Comparison of ENCODE assay signal across 29 cellular contexts in the genomic region with DNA sequence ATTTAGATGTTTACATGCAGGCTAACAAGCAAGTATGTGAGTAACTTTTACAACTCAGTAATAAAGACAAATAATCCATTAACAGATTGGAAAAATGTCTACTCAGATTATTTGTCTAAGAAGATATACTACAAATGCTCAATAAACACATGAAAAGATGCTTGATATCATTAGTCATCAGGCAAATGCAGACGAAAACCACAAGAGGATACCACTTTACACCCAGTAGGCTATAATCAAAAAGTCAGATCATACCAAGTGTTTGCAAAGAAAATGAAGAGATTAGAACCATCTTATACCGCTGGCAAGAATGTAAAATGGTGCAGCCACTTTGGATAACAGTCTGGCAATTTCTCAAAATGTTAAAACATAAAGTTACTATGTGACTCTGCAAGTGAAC.
DNase-seq lines count a peak whose midpoint lies in the region; FAIRE-seq and TF ChIP-seq lines count a peak whose summit lies in the region.
"Had no signal": no experiment of that assay in that cellular context is flagged by ENCODE, and none has a peak within 500 bp of the region (broad histone marks: within the 10 kb centered on the region; RNA-seq: fewer than 3 reads in every experiment).

No MANE protein-coding gene starts in this region.

- in situ Hi-C loops in GM13976 (cut with MboI; ENCODE audit: low sequenced_read_pairs, unreplicated experiment), result no loop called here

- H3K9me3 Mint-ChIP-seq in astrocyte (ENCODE audit: unreplicated experiment), result no peaks in the 10 kb centered on the region
- H3K9me3 Mint-ChIP-seq in activated CD4-positive, alpha-beta memory T cell treated with anti-CD3 and anti-CD28 coated beads for 36 hours, result no peaks in the 10 kb centered on the region
- H3K9me3 Mint-ChIP-seq: activated CD8-positive, alpha-beta T cell treated with anti-CD3 and anti-CD28 coated beads for 36 hours; activated T-cell treated with anti-CD3 and anti-CD28 coated beads, Interleukin-2, amount 50 U/mL, for 24 hours; H9; IgD-negative memory B cell; stimulated activated memory B cell treated with anti-CD40 and anti-IgM and Interleukin-4, amounts not matched to agents 10 μg/mL and 1 μg/mL and 100 μg/mL, for 72 hours had no signal

- no peak overlapping the region for H3K27ac ChIP-seq in astrocyte (ENCODE audit: low read depth, low read length)
- H3K27ac ChIP-seq: BLaER1, cardiac muscle cell, heart left ventricle, testis had no signal

- H3K27me3 ChIP-seq in astrocyte (ENCODE audit: insufficient read depth, low read length), result no peaks in the 10 kb centered on the region
- H3K27me3 ChIP-seq: BLaER1, cardiac muscle cell, MG63, testis had no signal

- TF ChIP-seq CTCF in astrocyte (IDR thresholded peaks at IDR 0.05; ENCODE audit: insufficient read depth, low read depth, low read length) (no peak), fibroblast of villous mesenchyme (IDR thresholded peaks at IDR 0.05; ENCODE audit: insufficient read depth, low read depth, low read length) (no peak), GM13976 (IDR thresholded peaks at IDR 0.05; ENCODE audit: borderline replicate concordance, control extremely low read depth, extremely low read depth, insufficient read depth, missing control alignments) (no peak)

- H2AFZ ChIP-seq in astrocyte (ENCODE audit: low read depth, low read length), result no peak overlapping the region

- no peak overlapping the region for H3K27ac Mint-ChIP-seq in astrocyte (ENCODE audit: unreplicated experiment)
- H3K27ac Mint-ChIP-seq in activated CD4-positive, alpha-beta memory T cell treated with anti-CD3 and anti-CD28 coated beads for 36 hours, result no peak overlapping the region
- H3K27ac Mint-ChIP-seq: activated CD8-positive, alpha-beta T cell treated with anti-CD3 and anti-CD28 coated beads for 36 hours; activated T-cell treated with anti-CD3 and anti-CD28 coated beads, Interleukin-2, amount 50 U/mL, for 24 hours; IgD-negative memory B cell; stimulated activated memory B cell treated with anti-CD40 and anti-IgM and Interleukin-4, amounts not matched to agents 10 μg/mL and 1 μg/mL and 100 μg/mL, for 72 hours had no signal

- no peak overlapping the region for H3K9ac ChIP-seq in astrocyte (ENCODE audit: low read length)
- H3K9ac ChIP-seq: BLaER1 had no signal

- peaks cover 11% of the 10 kb centered on the region for H3K36me3 ChIP-seq in astrocyte (ENCODE audit: insufficient read depth, low read length)
- H3K36me3 ChIP-seq: BLaER1, cardiac muscle cell, heart left ventricle had no signal

- H4K20me1 ChIP-seq in astrocyte (ENCODE audit: insufficient read depth, low read length), result peaks cover 49% of the 10 kb centered on the region
- H4K20me1 ChIP-seq: BLaER1 had no signal

- peaks cover 78% of the 10 kb centered on the region for H3K79me2 ChIP-seq in astrocyte (ENCODE audit: insufficient read depth, low read length)

- intact Hi-C loops in activated CD4-positive, alpha-beta memory T cell treated with anti-CD3 and anti-CD28 coated beads for 36 hours (cut with micrococcal nuclease), result no loop called here

- CTCF ChIA-PET in activated CD4-positive, alpha-beta memory T cell treated with anti-CD3 and anti-CD28 coated beads for 36 hours (lab: Charles Lee), result no interaction called here

- no peaks in the 10 kb centered on the region for H3K9me3 ChIP-seq in astrocyte (ENCODE audit: insufficient read depth, low read depth, low read length)
- H3K9me3 ChIP-seq: BLaER1, heart left ventricle, MG63, testis had no signal

- no peak overlapping the region for H3K4me3 ChIP-seq in astrocyte (ENCODE audit: insufficient read depth, low read depth, low read length)
- no peak overlapping the region for H3K4me3 ChIP-seq in fibroblast of villous mesenchyme (ENCODE audit: low read depth, low read length)
- H3K4me3 ChIP-seq: BLaER1, cardiac muscle cell, heart left ventricle, MG63, testis had no signal

- FAIRE-seq in astrocyte (lab: Jason Lieb, UNC), result no peak
- FAIRE-seq: GM12891, urothelium cell line had no signal

- DNase-seq in EH (ENCODE audit: low read depth), result peak; percentile 53
- DNase-seq in HT1080 (ENCODE audit: low read depth), result peak; percentile 31
- peak; percentile 65 for DNase-seq in astrocyte (ENCODE audit: low read depth)
- DNase-seq in fibroblast of villous mesenchyme (ENCODE audit: low read depth), result peak; percentile 50
- DNase-seq in activated CD4-positive, alpha-beta memory T cell treated with anti-CD3 and anti-CD28 coated beads for 36 hours, result no peak
- DNase-seq in GM13976 (ENCODE audit: low spot score), result no peak
- no peak for DNase-seq in SHP77 (lab: John Stamatoyannopoulos, UW)
- no peak for DNase-seq in effector CD8-positive, alpha-beta T cell (lab: John Stamatoyannopoulos, UW)
- DNase-seq: activated CD8-positive, alpha-beta T cell treated with anti-CD3 and anti-CD28 coated beads for 36 hours; activated gamma-delta T cell treated with Interleukin-2 at 50 U/mL for 16 hours; activated T-cell treated with anti-CD3 and anti-CD28 coated beads, Interleukin-2, amount 50 U/mL, for 24 hours; cortex of kidney; DND-41; H9; heart left ventricle; MG63; NCI-H1417 treated with DMSO at 0.1 percent for 48 hours; NCI-H446; occipital lobe; retina; Right ventricle myocardium superior; stimulated activated CD4-positive, alpha-beta T cell treated with anti-CD3 and anti-CD28 coated beads, Interleukin-4, amount 100 ng/mL, for 1 hour; testis had no signal

- POLR2A ChIA-PET in activated CD4-positive, alpha-beta memory T cell treated with anti-CD3 and anti-CD28 coated beads for 36 hours (lab: Charles Lee), result no interaction called here

- peaks cover 20% of the 10 kb centered on the region for H3K36me3 Mint-ChIP-seq in astrocyte (ENCODE audit: low read depth, unreplicated experiment)
- H3K36me3 Mint-ChIP-seq in activated CD4-positive, alpha-beta memory T cell treated with anti-CD3 and anti-CD28 coated beads for 36 hours, result no peaks in the 10 kb centered on the region
- H3K36me3 Mint-ChIP-seq: stimulated activated memory B cell treated with anti-CD40 and anti-IgM and Interleukin-4, amounts not matched to agents 10 μg/mL and 1 μg/mL and 100 μg/mL, for 72 hours had no signal

- peaks cover 10% of the 10 kb centered on the region for H3K4me1 ChIP-seq in astrocyte (ENCODE audit: insufficient read depth, low read length)
- H3K4me1 ChIP-seq: BLaER1, heart left ventricle, testis had no signal

- peaks cover 25% of the 10 kb centered on the region for H3K4me1 Mint-ChIP-seq in astrocyte (ENCODE audit: low read depth, unreplicated experiment)
- H3K4me1 Mint-ChIP-seq in activated CD4-positive, alpha-beta memory T cell treated with anti-CD3 and anti-CD28 coated beads for 36 hours (ENCODE audit: low read depth), result peaks cover 6% of the 10 kb centered on the region
- H3K4me1 Mint-ChIP-seq: stimulated activated memory B cell treated with anti-CD40 and anti-IgM and Interleukin-4, amounts not matched to agents 10 μg/mL and 1 μg/mL and 100 μg/mL, for 72 hours had no signal

- no peak overlapping the region for H3K4me3 Mint-ChIP-seq in astrocyte (ENCODE audit: unreplicated experiment)
- H3K4me3 Mint-ChIP-seq in activated CD4-positive, alpha-beta memory T cell treated with anti-CD3 and anti-CD28 coated beads for 36 hours, result no peak overlapping the region
- H3K4me3 Mint-ChIP-seq: activated CD8-positive, alpha-beta T cell treated with anti-CD3 and anti-CD28 coated beads for 36 hours; activated T-cell treated with anti-CD3 and anti-CD28 coated beads, Interleukin-2, amount 50 U/mL, for 24 hours; H9; IgD-negative memory B cell; stimulated activated memory B cell treated with anti-CD40 and anti-IgM and Interleukin-4, amounts not matched to agents 10 μg/mL and 1 μg/mL and 100 μg/mL, for 72 hours had no signal

- H3K27me3 Mint-ChIP-seq in astrocyte (ENCODE audit: low read depth, unreplicated experiment), result no peaks in the 10 kb centered on the region
- H3K27me3 Mint-ChIP-seq in activated CD4-positive, alpha-beta memory T cell treated with anti-CD3 and anti-CD28 coated beads for 36 hours, result peaks cover 13% of the 10 kb centered on the region
- H3K27me3 Mint-ChIP-seq: stimulated activated memory B cell treated with anti-CD40 and anti-IgM and Interleukin-4, amounts not matched to agents 10 μg/mL and 1 μg/mL and 100 μg/mL, for 72 hours had no signal

- H3K4me2 ChIP-seq in astrocyte (ENCODE audit: low read length), result no peak overlapping the region
- H3K4me2 ChIP-seq: BLaER1 had no signal

Comparison
In these comparisons a context has a peak if more than half of its experiments do, and no peak if none do; other contexts are left out.
1. DNase-seq: peak in EH (single experiment), HT1080 (single experiment), astrocyte (single experiment) and fibroblast of villous mesenchyme (single experiment); none in activated CD4-positive, alpha-beta memory T cell treated with anti-CD3 and anti-CD28 coated beads for 36 hours (single experiment), GM13976 (single experiment), SHP77 (0 of 2) and effector CD8-positive, alpha-beta T cell (single experiment).